Comparison of ENCODE assay signal across 8 cellular contexts in genomic region chr2:70069049-70069448, GRCh38. TPM values are rescaled to one million over a fixed set of nuclear protein-coding genes. Genes with fewer than 3 reads are reported as not detected.
DNase-seq lines count a peak whose midpoint lies in the region; ATAC-seq, FAIRE-seq and TF ChIP-seq lines count a peak whose summit lies in the region.

No MANE protein-coding gene starts in this region.

- TF ChIP-seq CTCF in activated CD8-positive, alpha-beta T cell treated with anti-CD3 and anti-CD28 coated beads for 36 hours (IDR thresholded peaks at IDR 0.05): no peak
- no peak for TF ChIP-seq CTCF in fibroblast of villous mesenchyme (IDR thresholded peaks at IDR 0.05; ENCODE audit: insufficient read depth, low read depth, low read length)
- no peak for TF ChIP-seq CTCF in PC-3 (conservative IDR thresholded peaks at IDR 0.05; ENCODE audit: low read depth, low read length)

- H3K36me3 Mint-ChIP-seq in activated CD8-positive, alpha-beta T cell treated with anti-CD3 and anti-CD28 coated beads for 36 hours (ENCODE audit: low read depth): peaks cover 40% of the 10 kb centered on the region

- POLR2A ChIA-PET in activated CD8-positive, alpha-beta T cell treated with anti-CD3 and anti-CD28 coated beads for 36 hours (lab: Charles Lee): interaction anchor here (0.6 to 28.8 kb wide), 9 partner anchors 9 to 240 kb away, joined by 3 to 955 read pairs (median 6); partner anchors contain the start of genes C2orf42, MXD1 and PCBP1
- POLR2A ChIA-PET in PC-3 (lab: Charles Lee; ENCODE audit: unreplicated experiment): interaction anchor here (0.7 kb wide), 1 partner anchor 254 kb away, joined by 3 read pairs; no protein-coding TSS in a partner anchor

- H2AFZ ChIP-seq in PC-3 (ENCODE audit: low read length): no peak overlapping the region

- no peaks in the 10 kb centered on the region for H3K4me1 ChIP-seq in PC-3 (ENCODE audit: insufficient read depth, low read length)

- BruUV-seq in PC-3 (replicated peaks; lab: Mats Ljungman, UMichigan): no TSS peak

- no peak overlapping the region for H3K4me3 ChIP-seq in fibroblast of villous mesenchyme (ENCODE audit: low read depth, low read length)
- H3K4me3 ChIP-seq in PC-3 (ENCODE audit: low read length): no peak overlapping the region

- no peaks in the 10 kb centered on the region for H4K20me1 ChIP-seq in PC-3 (ENCODE audit: low read length)

- peak; percentile 41 for DNase-seq in GM19239 (ENCODE audit: insufficient read length, low spot score)
- DNase-seq in activated CD8-positive, alpha-beta T cell treated with anti-CD3 and anti-CD28 coated beads for 36 hours: peak; percentile 88
- DNase-seq in fibroblast of villous mesenchyme (ENCODE audit: low read depth): peak; percentile 19
- DNase-seq in stimulated activated CD8-positive, alpha-beta memory T cell treated with anti-CD3 and anti-CD28 coated beads, Interleukin-15, amount 100 ng/mL, for 4 hours (ENCODE audit: low read depth in 2 of 2): peak; percentile 39 to 74
- DNase-seq in midbrain (lab: John Stamatoyannopoulos, UW): no peak
- DNase-seq in SKM-1 treated with dmso at 0.1 percent for 144 hours (lab: John Stamatoyannopoulos, UW; ENCODE audit: unreplicated experiment): no peak
- DNase-seq in PC-3: no peak

- H3K27ac ChIP-seq in PC-3 (ENCODE audit: low read length): no peak overlapping the region

- H3K27ac Mint-ChIP-seq in activated CD8-positive, alpha-beta T cell treated with anti-CD3 and anti-CD28 coated beads for 36 hours: peak overlapping the region; percentile 87

- H3K4me2 ChIP-seq in PC-3 (ENCODE audit: low read length): no peak overlapping the region

- H3K9me2 ChIP-seq in PC-3 (replicated peaks; ENCODE audit: low read length): no peaks in the 10 kb centered on the region

- peaks cover under 1% of the 10 kb centered on the region; the same call in 1 of the 2 replicates for H3K36me3 ChIP-seq in PC-3 (ENCODE audit: low read depth, low read length)

- H3K4me1 Mint-ChIP-seq in activated CD8-positive, alpha-beta T cell treated with anti-CD3 and anti-CD28 coated beads for 36 hours (ENCODE audit: low read depth): peaks cover 44% of the 10 kb centered on the region

- no peaks in the 10 kb centered on the region for H3K27me3 Mint-ChIP-seq in activated CD8-positive, alpha-beta T cell treated with anti-CD3 and anti-CD28 coated beads for 36 hours

- peak; percentile 97 for FAIRE-seq in GM19239 (lab: Jason Lieb, UNC)

- no peaks in the 10 kb centered on the region for H3K9me3 ChIP-seq in PC-3 (ENCODE audit: low read length)

- H3K27me3 ChIP-seq in PC-3 (ENCODE audit: low read length): no peaks in the 10 kb centered on the region

- peak; percentile 54 for ATAC-seq in HG03196 (IDR thresholded peaks at IDR 0.05; ENCODE audit: unreplicated experiment)
- peak; percentile 95 for ATAC-seq in activated CD8-positive, alpha-beta T cell treated with anti-CD3 and anti-CD28 coated beads for 36 hours
- no peak for ATAC-seq in PC-3

- intact Hi-C loops in activated CD8-positive, alpha-beta T cell treated with anti-CD3 and anti-CD28 coated beads for 36 hours (cut with micrococcal nuclease): no loop called here
- intact Hi-C loops in PC-3 (cut with micrococcal nuclease): no loop called here

- H3F3A ChIP-seq in PC-3 (ENCODE audit: low read length, unreplicated experiment): no peaks in the 10 kb centered on the region

- CTCF ChIA-PET in activated CD8-positive, alpha-beta T cell treated with anti-CD3 and anti-CD28 coated beads for 36 hours (lab: Charles Lee): interaction anchor here (1.0 to 7.1 kb wide), 11 partner anchors 13 to 156 kb away, joined by 3 to 107 read pairs (median 4); partner anchors contain the start of genes MXD1 and PCBP1
- CTCF ChIA-PET in PC-3 (lab: Charles Lee): interaction anchor here (0.6 kb wide), 1 partner anchor 75 kb away, joined by 4 read pairs; no protein-coding TSS in a partner anchor

- H3K9me3 Mint-ChIP-seq in activated CD8-positive, alpha-beta T cell treated with anti-CD3 and anti-CD28 coated beads for 36 hours: no peaks in the 10 kb centered on the region

- H3K9ac ChIP-seq in PC-3 (ENCODE audit: low read length): no peak overlapping the region

- no peaks in the 10 kb centered on the region for H3K79me2 ChIP-seq in PC-3 (ENCODE audit: low read length)

- H3K4me3 Mint-ChIP-seq in activated CD8-positive, alpha-beta T cell treated with anti-CD3 and anti-CD28 coated beads for 36 hours: peak overlapping the region; percentile 20

RNA-seq across cellular contexts. Expression of gene PCBP1, which starts 18.2 kb away (rescaled TPM):
- 100 to 1,000 TPM; 470 to 489 TPM for total RNA-seq in activated CD8-positive, alpha-beta T cell treated with anti-CD3 and anti-CD28 coated beads for 36 hours
- total RNA-seq in fibroblast of villous mesenchyme (32.9 and 45.3 TPM in 2 replicates), PC-3 (2014; rRNA removed) (39.2 and 59.7 TPM in 2 replicates)

Comparison
In these comparisons a context has a peak if more than half of its experiments do, and no peak if none do; other contexts are left out.
1. DNase-seq: peak in GM19239 (single experiment), activated CD8-positive, alpha-beta T cell treated with anti-CD3 and anti-CD28 coated beads for 36 hours (single experiment), fibroblast of villous mesenchyme (single experiment) and stimulated activated CD8-positive, alpha-beta memory T cell treated with anti-CD3 and anti-CD28 coated beads, Interleukin-15, amount 100 ng/mL, for 4 hours (2 of 2); none in midbrain (single experiment), SKM-1 treated with dmso at 0.1 percent for 144 hours (single experiment) and PC-3 (single experiment).